Comparison of ENCODE assay signal across 8 cellular contexts in genomic region chr17:50397111-50397918, GRCh38. TPM values are rescaled to one million over a fixed set of nuclear protein-coding genes. Genes with fewer than 3 reads are reported as not detected.
DNase-seq lines count a peak whose midpoint lies in the region; ATAC-seq and TF ChIP-seq lines count a peak whose summit lies in the region.

LRRC59 (minus strand) TSS chr17:50397523; CDS start chr17:50397317, 206 bp downstream.

- peaks cover 5% of the 10 kb centered on the region; the same call in 1 of the 2 replicates for H3K4me1 ChIP-seq in HUES6 (ENCODE audit: control insufficient read depth, insufficient read depth, low read length)
- peaks cover 18% of the 10 kb centered on the region for H3K4me1 ChIP-seq in OCI-LY3 (ENCODE audit: low read length)

- H2AFZ ChIP-seq in OCI-LY3 (ENCODE audit: low read depth, low read length), result peak within 1 kb of the TSS; percentile 95

- H3K79me2 ChIP-seq in OCI-LY3 (ENCODE audit: low read length), result peaks cover 47% of the 10 kb centered on the region

- H3K27ac ChIP-seq in HUES6 (ENCODE audit: low read depth, low read length) (peak within 1 kb of the TSS; percentile 49; the same call in 1 of the 2 replicates), OCI-LY3 (ENCODE audit: low read length) (peak within 1 kb of the TSS; percentile 51), epithelial cell of prostate (peak within 1 kb of the TSS; percentile 88)

- H4K20me1 ChIP-seq in OCI-LY3 (ENCODE audit: insufficient read depth, low read length), result peaks cover 13% of the 10 kb centered on the region; the same call in 1 of the 2 replicates

- DNase-seq in DMS 273 treated with DMSO at 0.1 percent for 48 hours (lab: John Stamatoyannopoulos, UW) (peak; percentile 37), activated T-cell treated with anti-CD3 and anti-CD28 coated beads for 4 hours (peak; percentile 93), epithelial cell of prostate (ENCODE audit: low read depth, low spot score) (no peak), mucosa of gallbladder (ENCODE audit: low spot score) (peak; percentile 91)
- DNase-seq in stimulated activated CD8-positive, alpha-beta memory T cell treated with anti-CD3 and anti-CD28 coated beads, Interleukin-4, amount 100 ng/mL, for 24 hours (ENCODE audit: low read depth), result peak; percentile 87

- peak within 1 kb of the TSS; percentile 95 for H3K4me2 ChIP-seq in OCI-LY3 (ENCODE audit: low read length)

- H3K36me3 ChIP-seq in HUES6 (ENCODE audit: control insufficient read depth, insufficient read depth, low read length) (peaks cover 32% of the 10 kb centered on the region), OCI-LY3 (replicated peaks; ENCODE audit: low read depth, low read length) (peaks cover 36% of the 10 kb centered on the region)

- H3K4me3 ChIP-seq in HUES6 (ENCODE audit: low read depth, low read length) (peak within 1 kb of the TSS; percentile 96), OCI-LY3 (ENCODE audit: low read length) (peak within 1 kb of the TSS; percentile 97)

- peak; percentile 93 for ATAC-seq in GM21423 (IDR thresholded peaks at IDR 0.05; ENCODE audit: unreplicated experiment)

- TF ChIP-seq CTCF in OCI-LY3 (IDR thresholded peaks at IDR 0.05; ENCODE audit: low read depth, low read length), result peak; percentile 79

- H3K9ac ChIP-seq in HUES6 (ENCODE audit: low read length) (peak within 1 kb of the TSS; percentile 90), OCI-LY3 (ENCODE audit: low read length) (peak within 1 kb of the TSS; percentile 96)

- H3K27me3 ChIP-seq in HUES6 (ENCODE audit: control insufficient read depth, insufficient read depth, low read length) (no peaks in the 10 kb centered on the region), OCI-LY3 (ENCODE audit: low read depth, low read length) (no peaks in the 10 kb centered on the region)

- peaks cover 7% of the 10 kb centered on the region; the same call in 1 of the 2 replicates for H3K9me3 ChIP-seq in HUES6 (ENCODE audit: control insufficient read depth, insufficient read depth, low read depth, low read length)
- H3K9me3 ChIP-seq in OCI-LY3 (ENCODE audit: insufficient read depth, low read length), result no peaks in the 10 kb centered on the region

RNA-seq across cellular contexts. Expression of gene LRRC59, which starts in this region (rescaled TPM):
- 71.2 TPM for total RNA-seq in mucosa of gallbladder
